ENCODE assay signal across 1 cellular context in the genomic region with DNA sequence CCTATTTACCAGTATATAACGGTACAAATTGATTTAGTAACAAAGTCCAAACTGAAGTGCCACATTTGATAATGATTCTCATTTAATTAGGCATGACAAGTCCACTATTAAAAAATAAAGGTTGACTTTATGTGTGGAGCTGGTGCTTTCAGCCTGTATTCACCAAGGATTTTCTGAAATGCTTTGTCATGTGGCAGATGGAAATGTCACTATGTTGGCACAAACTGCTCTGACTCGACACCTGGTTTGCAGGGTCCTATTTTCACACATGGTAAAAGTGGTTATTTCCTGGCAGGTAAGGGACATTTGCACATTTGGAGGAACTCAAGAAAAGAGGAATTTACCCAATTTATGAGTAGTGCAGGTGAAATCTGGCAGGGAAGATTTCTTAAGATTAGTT.
TF ChIP-seq lines count a peak whose summit lies in the region.

No MANE protein-coding gene starts in this region.

TF ChIP-seq in GM23338, 12 proteins besides CTCF, POLR2A, EP300 and RAD21 (continued from another document):
- TF ChIP-seq, protein P1, sequence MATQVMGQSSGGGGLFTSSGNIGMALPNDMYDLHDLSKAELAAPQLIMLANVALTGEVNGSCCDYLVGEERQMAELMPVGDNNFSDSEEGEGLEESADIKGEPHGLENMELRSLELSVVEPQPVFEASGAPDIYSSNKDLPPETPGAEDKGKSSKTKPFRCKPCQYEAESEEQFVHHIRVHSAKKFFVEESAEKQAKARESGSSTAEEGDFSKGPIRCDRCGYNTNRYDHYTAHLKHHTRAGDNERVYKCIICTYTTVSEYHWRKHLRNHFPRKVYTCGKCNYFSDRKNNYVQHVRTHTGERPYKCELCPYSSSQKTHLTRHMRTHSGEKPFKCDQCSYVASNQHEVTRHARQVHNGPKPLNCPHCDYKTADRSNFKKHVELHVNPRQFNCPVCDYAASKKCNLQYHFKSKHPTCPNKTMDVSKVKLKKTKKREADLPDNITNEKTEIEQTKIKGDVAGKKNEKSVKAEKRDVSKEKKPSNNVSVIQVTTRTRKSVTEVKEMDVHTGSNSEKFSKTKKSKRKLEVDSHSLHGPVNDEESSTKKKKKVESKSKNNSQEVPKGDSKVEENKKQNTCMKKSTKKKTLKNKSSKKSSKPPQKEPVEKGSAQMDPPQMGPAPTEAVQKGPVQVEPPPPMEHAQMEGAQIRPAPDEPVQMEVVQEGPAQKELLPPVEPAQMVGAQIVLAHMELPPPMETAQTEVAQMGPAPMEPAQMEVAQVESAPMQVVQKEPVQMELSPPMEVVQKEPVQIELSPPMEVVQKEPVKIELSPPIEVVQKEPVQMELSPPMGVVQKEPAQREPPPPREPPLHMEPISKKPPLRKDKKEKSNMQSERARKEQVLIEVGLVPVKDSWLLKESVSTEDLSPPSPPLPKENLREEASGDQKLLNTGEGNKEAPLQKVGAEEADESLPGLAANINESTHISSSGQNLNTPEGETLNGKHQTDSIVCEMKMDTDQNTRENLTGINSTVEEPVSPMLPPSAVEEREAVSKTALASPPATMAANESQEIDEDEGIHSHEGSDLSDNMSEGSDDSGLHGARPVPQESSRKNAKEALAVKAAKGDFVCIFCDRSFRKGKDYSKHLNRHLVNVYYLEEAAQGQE (IDR thresholded peaks at IDR 0.05; ENCODE audit: unreplicated experiment): no peak
- TF ChIP-seq POLR2AphosphoS5 (IDR thresholded peaks at IDR 0.05; ENCODE audit: low read depth) (no peak), EZH2phosphoT487 (IDR thresholded peaks at IDR 0.05; ENCODE audit: unreplicated experiment) (no peak), CREB1 (CRISPR knock-in tag; IDR thresholded peaks at IDR 0.05; ENCODE audit: low read depth) (no peak), EZH2 (IDR thresholded peaks at IDR 0.05; ENCODE audit: low read depth, unreplicated experiment) (no peak), JUNB (IDR thresholded peaks at IDR 0.05; ENCODE audit: unreplicated experiment) (no peak), STAT1 (IDR thresholded peaks at IDR 0.05; ENCODE audit: unreplicated experiment) (no peak), ZNF331 (CRISPR knock-in tag; IDR thresholded peaks at IDR 0.05; ENCODE audit: low read depth) (no peak), NANOG (IDR thresholded peaks at IDR 0.05; ENCODE audit: borderline replicate concordance) (no peak)
- TF ChIP-seq, protein P2, sequence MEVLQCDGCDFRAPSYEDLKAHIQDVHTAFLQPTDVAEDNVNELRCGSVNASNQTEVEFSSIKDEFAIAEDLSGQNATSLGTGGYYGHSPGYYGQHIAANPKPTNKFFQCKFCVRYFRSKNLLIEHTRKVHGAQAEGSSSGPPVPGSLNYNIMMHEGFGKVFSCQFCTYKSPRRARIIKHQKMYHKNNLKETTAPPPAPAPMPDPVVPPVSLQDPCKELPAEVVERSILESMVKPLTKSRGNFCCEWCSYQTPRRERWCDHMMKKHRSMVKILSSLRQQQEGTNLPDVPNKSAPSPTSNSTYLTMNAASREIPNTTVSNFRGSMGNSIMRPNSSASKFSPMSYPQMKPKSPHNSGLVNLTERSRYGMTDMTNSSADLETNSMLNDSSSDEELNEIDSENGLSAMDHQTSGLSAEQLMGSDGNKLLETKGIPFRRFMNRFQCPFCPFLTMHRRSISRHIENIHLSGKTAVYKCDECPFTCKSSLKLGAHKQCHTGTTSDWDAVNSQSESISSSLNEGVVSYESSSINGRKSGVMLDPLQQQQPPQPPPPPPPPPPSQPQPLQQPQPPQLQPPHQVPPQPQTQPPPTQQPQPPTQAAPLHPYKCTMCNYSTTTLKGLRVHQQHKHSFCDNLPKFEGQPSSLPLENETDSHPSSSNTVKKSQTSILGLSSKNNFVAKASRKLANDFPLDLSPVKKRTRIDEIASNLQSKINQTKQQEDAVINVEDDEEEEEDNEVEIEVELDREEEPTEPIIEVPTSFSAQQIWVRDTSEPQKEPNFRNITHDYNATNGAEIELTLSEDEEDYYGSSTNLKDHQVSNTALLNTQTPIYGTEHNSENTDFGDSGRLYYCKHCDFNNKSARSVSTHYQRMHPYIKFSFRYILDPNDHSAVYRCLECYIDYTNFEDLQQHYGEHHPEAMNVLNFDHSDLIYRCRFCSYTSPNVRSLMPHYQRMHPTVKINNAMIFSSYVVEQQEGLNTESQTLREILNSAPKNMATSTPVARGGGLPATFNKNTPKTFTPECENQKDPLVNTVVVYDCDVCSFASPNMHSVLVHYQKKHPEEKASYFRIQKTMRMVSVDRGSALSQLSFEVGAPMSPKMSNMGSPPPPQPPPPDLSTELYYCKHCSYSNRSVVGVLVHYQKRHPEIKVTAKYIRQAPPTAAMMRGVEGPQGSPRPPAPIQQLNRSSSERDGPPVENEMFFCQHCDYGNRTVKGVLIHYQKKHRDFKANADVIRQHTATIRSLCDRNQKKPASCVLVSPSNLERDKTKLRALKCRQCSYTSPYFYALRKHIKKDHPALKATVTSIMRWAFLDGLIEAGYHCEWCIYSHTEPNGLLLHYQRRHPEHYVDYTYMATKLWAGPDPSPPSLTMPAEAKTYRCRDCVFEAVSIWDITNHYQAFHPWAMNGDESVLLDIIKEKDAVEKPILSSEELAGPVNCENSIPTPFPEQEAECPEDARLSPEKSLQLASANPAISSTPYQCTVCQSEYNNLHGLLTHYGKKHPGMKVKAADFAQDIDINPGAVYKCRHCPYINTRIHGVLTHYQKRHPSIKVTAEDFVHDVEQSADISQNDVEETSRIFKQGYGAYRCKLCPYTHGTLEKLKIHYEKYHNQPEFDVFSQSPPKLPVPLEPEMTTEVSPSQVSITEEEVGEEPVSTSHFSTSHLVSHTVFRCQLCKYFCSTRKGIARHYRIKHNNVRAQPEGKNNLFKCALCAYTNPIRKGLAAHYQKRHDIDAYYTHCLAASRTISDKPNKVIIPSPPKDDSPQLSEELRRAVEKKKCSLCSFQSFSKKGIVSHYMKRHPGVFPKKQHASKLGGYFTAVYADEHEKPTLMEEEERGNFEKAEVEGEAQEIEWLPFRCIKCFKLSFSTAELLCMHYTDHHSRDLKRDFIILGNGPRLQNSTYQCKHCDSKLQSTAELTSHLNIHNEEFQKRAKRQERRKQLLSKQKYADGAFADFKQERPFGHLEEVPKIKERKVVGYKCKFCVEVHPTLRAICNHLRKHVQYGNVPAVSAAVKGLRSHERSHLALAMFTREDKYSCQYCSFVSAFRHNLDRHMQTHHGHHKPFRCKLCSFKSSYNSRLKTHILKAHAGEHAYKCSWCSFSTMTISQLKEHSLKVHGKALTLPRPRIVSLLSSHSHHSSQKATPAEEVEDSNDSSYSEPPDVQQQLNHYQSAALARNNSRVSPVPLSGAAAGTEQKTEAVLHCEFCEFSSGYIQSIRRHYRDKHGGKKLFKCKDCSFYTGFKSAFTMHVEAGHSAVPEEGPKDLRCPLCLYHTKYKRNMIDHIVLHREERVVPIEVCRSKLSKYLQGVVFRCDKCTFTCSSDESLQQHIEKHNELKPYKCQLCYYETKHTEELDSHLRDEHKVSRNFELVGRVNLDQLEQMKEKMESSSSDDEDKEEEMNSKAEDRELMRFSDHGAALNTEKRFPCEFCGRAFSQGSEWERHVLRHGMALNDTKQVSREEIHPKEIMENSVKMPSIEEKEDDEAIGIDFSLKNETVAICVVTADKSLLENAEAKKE (CRISPR knock-in tag; IDR thresholded peaks at IDR 0.05): no peak
